ENCODE assay signal across 12 cellular contexts in genomic region chr4:16217300-16218051, GRCh38. TPM values are rescaled to one million over a fixed set of nuclear protein-coding genes. Genes with fewer than 3 reads are reported as not detected.
DNase-seq lines count a peak whose midpoint lies in the region; ATAC-seq and TF ChIP-seq lines count a peak whose summit lies in the region.
"Had no signal": no experiment of that assay in that cellular context is flagged by ENCODE, and none has a peak within 500 bp of the region (broad histone marks: within the 10 kb centered on the region; RNA-seq: fewer than 3 reads in every experiment).

No MANE protein-coding gene starts in this region.

- H3K9me3 ChIP-seq in BLaER1 treated with 17β-estradiol and CSF1 and Interleukin-3, amounts not matched to agents 10 nM and 100 nM (replicated peaks in 1 of 11) = no peaks in the 10 kb centered on the region
- H3K9me3 ChIP-seq: upper lobe of left lung had no signal

- H3K27ac Mint-ChIP-seq in glutamatergic neuron (ENCODE audit: unreplicated experiment) = no peak overlapping the region

- no peaks in the 10 kb centered on the region for H3K36me3 Mint-ChIP-seq in glutamatergic neuron (ENCODE audit: unreplicated experiment)

- peak; percentile 31 for DNase-seq in OCI-M1 (lab: John Stamatoyannopoulos, UW)
- no peak for DNase-seq in RPMI8226
- DNase-seq in foreskin melanocyte = no peak
- DNase-seq in glutamatergic neuron = no peak
- no peak for DNase-seq in NCI-H2196 (lab: John Stamatoyannopoulos, UW; ENCODE audit: unreplicated experiment)
- DNase-seq: left cardiac atrium, NCI-H774, upper lobe of left lung had no signal

- H3K27me3 ChIP-seq in BLaER1 treated with 17β-estradiol and CSF1 and Interleukin-3, amounts not matched to agents 10 nM and 100 nM = peaks cover 0 to 2% (median 0%) of the 10 kb centered on the region in 11 experiments; a peak in 9 of 22 replicates
- H3K27me3 ChIP-seq: upper lobe of left lung had no signal

- H3K9me3 Mint-ChIP-seq in glutamatergic neuron (ENCODE audit: unreplicated experiment) = peaks cover 2% of the 10 kb centered on the region

- H3K27ac ChIP-seq in BLaER1 treated with 17β-estradiol and CSF1 and Interleukin-3, amounts not matched to agents 10 nM and 100 nM = peak overlapping the region in 1 of 11 experiments; percentile 22; a peak in 1 of 22 replicates
- H3K27ac ChIP-seq: skin epidermis, upper lobe of left lung had no signal

- H3K4me1 ChIP-seq in BLaER1 treated with 17β-estradiol and CSF1 and Interleukin-3, amounts not matched to agents 10 nM and 100 nM = peaks cover 18 to 27% (median 20%) of the 10 kb centered on the region in 10 experiments

- peaks cover 3% of the 10 kb centered on the region for H3K4me1 Mint-ChIP-seq in glutamatergic neuron (ENCODE audit: low read depth, unreplicated experiment)

- ATAC-seq in GM18861 (IDR thresholded peaks at IDR 0.05; ENCODE audit: unreplicated experiment) (peak; percentile 67), HG02852 (IDR thresholded peaks at IDR 0.05; ENCODE audit: unreplicated experiment) (peak; percentile 92)
- ATAC-seq: left cardiac atrium had no signal

- H3K27me3 Mint-ChIP-seq in glutamatergic neuron (ENCODE audit: unreplicated experiment) = no peaks in the 10 kb centered on the region

- H3K4me3 Mint-ChIP-seq in glutamatergic neuron (ENCODE audit: unreplicated experiment) = no peak overlapping the region

- no peak overlapping the region for H3K4me3 ChIP-seq in BLaER1 treated with 17β-estradiol and CSF1 and Interleukin-3, amounts not matched to agents 10 nM and 100 nM
- H3K4me3 ChIP-seq: skin epidermis, upper lobe of left lung had no signal

- H4K20me1 ChIP-seq in BLaER1 treated with 17β-estradiol and CSF1 and Interleukin-3, amounts not matched to agents 10 nM and 100 nM = peaks cover 0 to 56% (median 21%) of the 10 kb centered on the region in 11 experiments; a peak in 12 of 22 replicates

- no peak for TF ChIP-seq CTCF in glutamatergic neuron (IDR thresholded peaks at IDR 0.05; ENCODE audit: partially characterized antibody, unreplicated experiment)

- peak overlapping the region; percentile 34 to 73 (median 59) for H3K4me2 ChIP-seq in BLaER1 treated with 17β-estradiol and CSF1 and Interleukin-3, amounts not matched to agents 10 nM and 100 nM

- H3K36me3 ChIP-seq in BLaER1 treated with 17β-estradiol and CSF1 and Interleukin-3, amounts not matched to agents 10 nM and 100 nM = peaks cover 0 to 32% (median 6%) of the 10 kb centered on the region in 11 experiments; a peak in 9 of 22 replicates

- no peak overlapping the region for H3K9ac ChIP-seq in BLaER1 treated with 17β-estradiol and CSF1 and Interleukin-3, amounts not matched to agents 10 nM and 100 nM

RNA-seq across cellular contexts. Expression of gene TAPT1, which starts 8.8 kb away (rescaled TPM):
- total RNA-seq in glutamatergic neuron (ENCODE audit: unreplicated experiment) = 28.9 TPM
